Comparison of ENCODE assay signal across 18 cellular contexts in the genomic region with DNA sequence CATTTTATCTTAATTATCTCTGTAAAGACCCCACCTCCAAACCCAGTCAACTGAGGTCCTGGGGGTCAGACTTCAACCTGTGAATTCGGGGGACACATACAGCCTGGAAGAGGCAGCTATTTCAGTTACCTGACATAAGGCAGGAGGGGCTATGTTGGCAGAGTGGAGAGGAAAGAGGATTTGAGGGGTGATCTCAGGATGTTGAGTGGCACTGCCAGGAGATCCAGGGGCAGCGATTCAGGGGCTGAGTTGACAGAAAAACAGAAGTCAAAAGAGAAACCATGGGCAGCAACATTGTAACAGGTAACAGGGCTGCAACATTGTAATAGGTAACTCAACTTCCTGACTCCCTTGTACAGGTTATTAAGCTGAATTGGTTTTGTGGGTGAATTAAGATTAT.
"Had no signal": no experiment of that assay in that cellular context is flagged by ENCODE, and none has a peak within 500 bp of the region (broad histone marks: within the 10 kb centered on the region; RNA-seq: fewer than 3 reads in every experiment).

No MANE protein-coding gene starts in this region.

- H3K4me3 Mint-ChIP-seq: dendritic cell treated with granulocyte-macrophage colony-stimulating factor and Interleukin-4, amounts not matched to agents 40 ng/mL and 50 ng/mL, for 4 days; effector memory CD8-positive, alpha-beta T cell; immature natural killer cell; memory B cell; nephron had no signal

- H3K27ac Mint-ChIP-seq: dendritic cell treated with granulocyte-macrophage colony-stimulating factor and Interleukin-4, amounts not matched to agents 40 ng/mL and 50 ng/mL, for 4 days; effector memory CD8-positive, alpha-beta T cell; memory B cell; nephron had no signal

- H3K27ac ChIP-seq: epithelial cell of prostate, esophagus muscularis mucosa, gastrocnemius medialis, left ventricle myocardium inferior, lower lobe of right lung, skin epidermis had no signal

- H3K36me3 ChIP-seq: esophagus muscularis mucosa, gastrocnemius medialis, left ventricle myocardium inferior, lower lobe of right lung had no signal

- DNase-seq: effector memory CD8-positive, alpha-beta T cell; gastrocnemius medialis; immature natural killer cell; left cardiac atrium; left ventricle myocardium inferior; lower lobe of right lung; naive B cell; stimulated activated CD4-positive, alpha-beta T cell treated with anti-CD3 and anti-CD28 coated beads, Interleukin-2, amount 100 ng/mL, for 24 hours; stimulated activated CD4-positive, alpha-beta T cell treated with anti-CD3 and anti-CD28 coated beads, Interleukin-4, amount 100 ng/mL, for 4 hours; stimulated activated naive CD4-positive, alpha-beta T cell treated with Interleukin-2 at 50 U/mL for 16 hours; trophoblast cell had no signal

- ATAC-seq: effector memory CD8-positive, alpha-beta T cell; gastrocnemius medialis; left cardiac atrium; lower lobe of right lung; sciatic nerve had no signal

- H3K9me3 Mint-ChIP-seq: effector memory CD8-positive, alpha-beta T cell; immature natural killer cell; nephron had no signal

- H3K4me1 Mint-ChIP-seq: immature natural killer cell had no signal

- H3K27me3 Mint-ChIP-seq: dendritic cell treated with granulocyte-macrophage colony-stimulating factor and Interleukin-4, amounts not matched to agents 40 ng/mL and 50 ng/mL, for 4 days had no signal

- H3K4me1 ChIP-seq: esophagus muscularis mucosa, gastrocnemius medialis, left ventricle myocardium inferior, lower lobe of right lung had no signal

- H3K9me3 ChIP-seq: esophagus muscularis mucosa, gastrocnemius medialis, left ventricle myocardium inferior, lower lobe of right lung had no signal

- H3K36me3 Mint-ChIP-seq: immature natural killer cell, naive B cell had no signal

- H3K4me3 ChIP-seq: esophagus muscularis mucosa, gastrocnemius medialis, left ventricle myocardium inferior, lower lobe of right lung, skin epidermis had no signal

- H3K27me3 ChIP-seq: gastrocnemius medialis had no signal
